9 cellular contexts compared by ENCODE assay signal in the genomic region with DNA sequence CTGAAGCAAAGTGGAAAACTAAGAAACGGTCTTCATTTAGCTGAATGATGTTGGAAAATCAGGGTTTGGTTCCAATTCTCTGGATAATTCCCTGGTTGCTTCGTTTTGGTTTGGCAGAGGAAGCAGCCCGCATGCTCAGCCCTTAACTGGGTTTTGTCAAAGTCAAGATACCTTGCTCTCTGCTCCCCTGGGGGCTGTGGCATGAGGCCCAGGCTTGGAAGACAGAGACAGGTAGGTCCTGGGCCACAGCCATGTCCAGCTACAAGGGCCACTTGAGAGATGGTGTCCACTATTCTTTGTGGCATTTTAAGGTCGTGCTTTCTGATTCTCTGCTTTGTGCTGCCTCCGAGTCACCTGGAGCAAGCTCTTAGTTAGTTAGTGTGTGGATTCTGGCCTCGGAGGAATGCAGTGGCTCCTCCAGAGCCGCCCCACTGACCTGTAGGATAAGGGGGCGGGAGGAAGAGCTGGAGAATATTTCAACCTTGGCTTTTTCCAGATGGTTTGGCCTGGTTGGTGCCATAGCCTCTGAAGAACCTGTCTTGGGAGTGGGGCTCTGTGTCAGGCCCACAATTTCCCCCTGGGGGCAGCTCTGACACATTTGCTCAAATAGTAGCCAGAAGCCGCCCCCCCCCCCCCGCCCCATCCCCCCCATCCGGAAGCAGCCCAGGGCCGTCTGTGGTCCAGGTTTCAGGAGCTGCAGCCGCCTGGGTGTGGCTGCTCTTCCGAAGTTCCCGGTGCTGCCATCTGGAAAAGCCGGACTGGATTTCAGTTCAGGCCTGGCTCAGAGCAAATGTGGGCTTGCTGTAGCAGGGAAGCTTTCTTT.
A peak's percentile ranks its signal among the peaks of the same experiment; 100 is the strongest.
DNase-seq lines count a peak whose midpoint lies in the region; ATAC-seq, FAIRE-seq and TF ChIP-seq lines count a peak whose summit lies in the region.
"Had no signal": no experiment of that assay in that cellular context is flagged by ENCODE, and none has a peak within 500 bp of the region (broad histone marks: within the 10 kb centered on the region; RNA-seq: fewer than 3 reads in every experiment).

No MANE protein-coding gene starts in this region.

- no peak overlapping the region for H3K4me3 Mint-ChIP-seq in activated T-cell treated with anti-CD3 and anti-CD28 coated beads, Interleukin-2, amount 50 U/mL, for 4 hours
- H3K4me3 Mint-ChIP-seq: effector memory CD8-positive, alpha-beta T cell had no signal

- no peaks in the 10 kb centered on the region for H3K4me1 Mint-ChIP-seq in activated T-cell treated with anti-CD3 and anti-CD28 coated beads, Interleukin-2, amount 50 U/mL, for 4 hours (ENCODE audit: low read depth)

- peaks cover 3% of the 10 kb centered on the region for H3K9me3 Mint-ChIP-seq in activated T-cell treated with anti-CD3 and anti-CD28 coated beads, Interleukin-2, amount 50 U/mL, for 4 hours
- H3K9me3 Mint-ChIP-seq: effector memory CD8-positive, alpha-beta T cell had no signal

- ATAC-seq in SK-N-SH treated with all-trans-retinoic acid at 6 μM for 48 hours: peak; percentile 82
- ATAC-seq in activated T-cell treated with anti-CD3 and anti-CD28 coated beads, Interleukin-2, amount 50 U/mL, for 4 hours: no peak
- ATAC-seq: effector memory CD8-positive, alpha-beta T cell had no signal

- DNase-seq in EL: peak; percentile 34
- DNase-seq in HTR-8/SVneo (ENCODE audit: insufficient read length, low spot score): peak; percentile 46
- peak; percentile 61 for DNase-seq in kidney tubule cell (ENCODE audit: low spot score)
- no peak for DNase-seq in stimulated activated naive CD4-positive, alpha-beta T cell treated with Interleukin-2 at 50 U/mL for 16 hours (lab: John Stamatoyannopoulos, UW)
- no peak for DNase-seq in activated T-cell treated with anti-CD3 and anti-CD28 coated beads, Interleukin-2, amount 50 U/mL, for 4 hours
- no peak for DNase-seq in cerebellar nuclear complex (lab: John Stamatoyannopoulos, UW)
- DNase-seq: effector memory CD8-positive, alpha-beta T cell; T-helper 2 cell had no signal

- no peak for FAIRE-seq in HTR-8/SVneo (lab: Jason Lieb, UNC)

- no peaks in the 10 kb centered on the region for H3K36me3 Mint-ChIP-seq in activated T-cell treated with anti-CD3 and anti-CD28 coated beads, Interleukin-2, amount 50 U/mL, for 4 hours (ENCODE audit: insufficient read depth)

- no peaks in the 10 kb centered on the region for H3K27me3 Mint-ChIP-seq in activated T-cell treated with anti-CD3 and anti-CD28 coated beads, Interleukin-2, amount 50 U/mL, for 4 hours (ENCODE audit: low read depth)
- H3K27me3 Mint-ChIP-seq: effector memory CD8-positive, alpha-beta T cell had no signal

TF ChIP-seq in SK-N-SH treated with all-trans-retinoic acid at 6 μM for 48 hours, 23 proteins besides CTCF, POLR2A, EP300 and RAD21:
- TF ChIP-seq ZFP30 (CRISPR knock-in tag; IDR thresholded peaks at IDR 0.05): no peak
- no peak for TF ChIP-seq GLIS3 (CRISPR knock-in tag; IDR thresholded peaks at IDR 0.05)
- TF ChIP-seq, protein P1, sequence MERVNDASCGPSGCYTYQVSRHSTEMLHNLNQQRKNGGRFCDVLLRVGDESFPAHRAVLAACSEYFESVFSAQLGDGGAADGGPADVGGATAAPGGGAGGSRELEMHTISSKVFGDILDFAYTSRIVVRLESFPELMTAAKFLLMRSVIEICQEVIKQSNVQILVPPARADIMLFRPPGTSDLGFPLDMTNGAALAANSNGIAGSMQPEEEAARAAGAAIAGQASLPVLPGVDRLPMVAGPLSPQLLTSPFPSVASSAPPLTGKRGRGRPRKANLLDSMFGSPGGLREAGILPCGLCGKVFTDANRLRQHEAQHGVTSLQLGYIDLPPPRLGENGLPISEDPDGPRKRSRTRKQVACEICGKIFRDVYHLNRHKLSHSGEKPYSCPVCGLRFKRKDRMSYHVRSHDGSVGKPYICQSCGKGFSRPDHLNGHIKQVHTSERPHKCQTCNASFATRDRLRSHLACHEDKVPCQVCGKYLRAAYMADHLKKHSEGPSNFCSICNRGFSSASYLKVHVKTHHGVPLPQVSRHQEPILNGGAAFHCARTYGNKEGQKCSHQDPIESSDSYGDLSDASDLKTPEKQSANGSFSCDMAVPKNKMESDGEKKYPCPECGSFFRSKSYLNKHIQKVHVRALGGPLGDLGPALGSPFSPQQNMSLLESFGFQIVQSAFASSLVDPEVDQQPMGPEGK (CRISPR knock-in tag; IDR thresholded peaks at IDR 0.05; ENCODE audit: borderline replicate concordance): no peak
- no peak for TF ChIP-seq ZC3H10 (CRISPR knock-in tag; IDR thresholded peaks at IDR 0.05)
- TF ChIP-seq ISL1 (CRISPR knock-in tag; IDR thresholded peaks at IDR 0.05): no peak
- no peak for TF ChIP-seq OSR1 (CRISPR knock-in tag; IDR thresholded peaks at IDR 0.05)
- TF ChIP-seq ZNF565 (CRISPR knock-in tag; conservative IDR thresholded peaks at IDR 0.05; ENCODE audit: low read depth): no peak
- no peak for TF ChIP-seq BACH2 (CRISPR knock-in tag; IDR thresholded peaks at IDR 0.05; ENCODE audit: borderline replicate concordance)
- TF ChIP-seq TOX (CRISPR knock-in tag; IDR thresholded peaks at IDR 0.05; ENCODE audit: borderline replicate concordance): no peak

Comparison
In these comparisons a context has a peak if more than half of its experiments do, and no peak if none do; other contexts are left out.
1. DNase-seq: peak in EL (single experiment), HTR-8/SVneo (single experiment) and kidney tubule cell (single experiment); none in stimulated activated naive CD4-positive, alpha-beta T cell treated with Interleukin-2 at 50 U/mL for 16 hours (single experiment), activated T-cell treated with anti-CD3 and anti-CD28 coated beads, Interleukin-2, amount 50 U/mL, for 4 hours (single experiment) and cerebellar nuclear complex (0 of 2).